Comparison of ENCODE assay signal across 8 cellular contexts in genomic region chr2:218270721-218271486, GRCh38. TPM values are rescaled to one million over a fixed set of nuclear protein-coding genes. Genes with fewer than 3 reads are reported as not detected.
DNase-seq lines count a peak whose midpoint lies in the region; ATAC-seq and TF ChIP-seq lines count a peak whose summit lies in the region.

No MANE protein-coding gene starts in this region.

- H4K20me1 ChIP-seq in HCT116 (ENCODE audit: insufficient read depth), result no peaks in the 10 kb centered on the region

- no peaks in the 10 kb centered on the region for H3K9me2 ChIP-seq in HCT116 (ENCODE audit: insufficient read depth)

- H3K79me2 ChIP-seq in HCT116 (ENCODE audit: insufficient read depth, low read length), result peaks cover 23% of the 10 kb centered on the region

- no peak for TF ChIP-seq POLR2A in HCT116 (IDR thresholded peaks at IDR 0.05; ENCODE audit: borderline replicate concordance, extremely low read depth, insufficient read depth, insufficient read length)

- BruUV-seq in HCT116 (replicated peaks; lab: Mats Ljungman, UMichigan), result TSS peak; percentile 50

- DNase-seq in AG04449 (ENCODE audit: low read depth, low spot score), result no peak
- no peak for DNase-seq in HCT116 (ENCODE audit: low read depth, low spot score)
- peak; percentile 47 for DNase-seq in adipocyte (ENCODE audit: low read depth)
- peak; percentile 54 for DNase-seq in kidney tubule cell (ENCODE audit: low spot score)
- DNase-seq in AG08396 (ENCODE audit: low spot score), result no peak
- no peak for DNase-seq in GDM1 (lab: John Stamatoyannopoulos, UW)

- H3K4me2 ChIP-seq in HCT116 (ENCODE audit: low read length), result peak overlapping the region; percentile 94

- POLR2A ChIA-PET in AG04449 (lab: Yijun Ruan, JAX), result interaction anchor here (0.9 to 2.5 kb wide), 8 partner anchors 10 to 126 kb away, joined by 3 to 13 read pairs (median 5); partner anchors contain the start of gene GPBAR1
- POLR2A ChIA-PET in HCT116 (lab: Charles Lee), result interaction anchor here (1.0 to 2.4 kb wide), 4 partner anchors 16 to 125 kb away, joined by 3 to 19 read pairs (median 4); no protein-coding TSS in a partner anchor

- no peak for TF ChIP-seq CTCF in AG04449 (IDR thresholded peaks at IDR 0.05; ENCODE audit: insufficient read depth, low read length, missing control alignments)
- no peak for TF ChIP-seq CTCF in HCT116 (IDR thresholded peaks at IDR 0.05 in 2 of 3, conservative IDR thresholded peaks at IDR 0.05 in 1 of 3; ENCODE audit: borderline replicate concordance in 1 of 3, insufficient read depth in 1 of 3, low read depth in 2 of 3, low read length in 2 of 3)

- no peak overlapping the region for H2AFZ ChIP-seq in HCT116 (ENCODE audit: low read depth, low read length, poor library complexity, severe bottlenecking)

- CTCF ChIA-PET in AG04449 (lab: Yijun Ruan, JAX) (interaction anchor here (0.9 to 10.0 kb wide), 25 partner anchors 9 to 228 kb away, joined by 3 to 193 read pairs (median 6); partner anchors contain the start of genes CATIP, GPBAR1 and TMBIM1), HCT116 (lab: Charles Lee) (interaction anchor here (0.8 to 2.9 kb wide), 14 partner anchors 13 to 577 kb away, joined by 3 to 22 read pairs (median 4); partner anchors contain the start of gene CATIP)

- H3K27me3 ChIP-seq in HCT116 (ENCODE audit: insufficient read depth, low read length) (no peaks in the 10 kb centered on the region), adipocyte (replicated peaks; ENCODE audit: control insufficient read depth, insufficient read depth, low read length) (no peaks in the 10 kb centered on the region)

- TF ChIP-seq RAD21 in HCT116 (IDR thresholded peaks at IDR 0.05; ENCODE audit: low read depth), result no peak

- peak overlapping the region; percentile 42 for H3K27ac ChIP-seq in HCT116 (ENCODE audit: low read depth, low read length)
- peak overlapping the region; percentile 71 for H3K27ac ChIP-seq in temporal lobe (ENCODE audit: low read depth, low read length)

- H3K36me3 ChIP-seq in HCT116 (ENCODE audit: control insufficient read depth in 1 of 2, insufficient read depth in 2 of 2, low read length in 2 of 2) (peaks cover 30 to 32% of the 10 kb centered on the region in 2 experiments; a peak in 3 of 4 replicates), adipocyte (ENCODE audit: control insufficient read depth, insufficient read depth, low read length, severe bottlenecking) (peaks cover 44% of the 10 kb centered on the region)

- H3K9ac ChIP-seq in HCT116 (ENCODE audit: low read length) (peak overlapping the region; percentile 77), adipocyte (ENCODE audit: low read length) (peak overlapping the region; percentile 95)

- RAD21 ChIA-PET in HCT116 (lab: Charles Lee; ENCODE audit: low non-redundant PET in 1 of 2, low total read pairs in 2 of 2, uncharacterized antibody in 2 of 2, unreplicated experiment in 2 of 2), result interaction anchor here in 1 of 2 experiments (0.5 kb wide), 1 partner anchor 106 kb away, joined by 3 read pairs; no protein-coding TSS in a partner anchor

- H3K9me3 ChIP-seq in HCT116 (ENCODE audit: control insufficient read depth in 1 of 2, insufficient read depth in 1 of 2, low read depth in 1 of 2, low read length in 2 of 2) (no peaks in the 10 kb centered on the region), adipocyte (ENCODE audit: control insufficient read depth, low read length) (no peaks in the 10 kb centered on the region)

- intact Hi-C loops in HCT116 (cut with micrococcal nuclease), result loop anchor here (1.0 to 5.0 kb wide), 2 partner anchors 84 to 85 kb away; partner anchors contain the start of gene CATIP

- H3K4me1 ChIP-seq in HCT116 (ENCODE audit: control insufficient read depth in 1 of 2, insufficient read depth in 2 of 2, low read length in 2 of 2), result peaks cover 13 to 28% of the 10 kb centered on the region in 2 experiments
- peaks cover 48% of the 10 kb centered on the region for H3K4me1 ChIP-seq in adipocyte (ENCODE audit: control insufficient read depth, insufficient read depth, low read length)

- peak overlapping the region; percentile 97 for H3K4me3 ChIP-seq in AG04449 (ENCODE audit: low read depth, low read length)
- peak overlapping the region; percentile 91 to 97 for H3K4me3 ChIP-seq in HCT116 (replicated peaks in 1 of 2; ENCODE audit: low read depth in 1 of 2, low read length in 2 of 2)
- peak overlapping the region; percentile 95 for H3K4me3 ChIP-seq in adipocyte (ENCODE audit: low read length)

- ATAC-seq in HCT116, result no peak
- ATAC-seq in GM19035 (IDR thresholded peaks at IDR 0.05; ENCODE audit: unreplicated experiment), result no peak

TF ChIP-seq in HCT116, 20 proteins besides CTCF, POLR2A, EP300 and RAD21 (continues in another document):
- TF ChIP-seq SIN3A (IDR thresholded peaks at IDR 0.05; ENCODE audit: low read depth) (no peak), POLR2AphosphoS5 (IDR thresholded peaks at IDR 0.05; ENCODE audit: low read depth, low read length) (no peak), ZBTB33 (IDR thresholded peaks at IDR 0.05; ENCODE audit: extremely low read depth, insufficient replicate concordance, low read length) (no peak), FOSL1 (IDR thresholded peaks at IDR 0.05; ENCODE audit: low read depth) (no peak), EZH2 (IDR thresholded peaks at IDR 0.05) (no peak), TCF7L2 (IDR thresholded peaks at IDR 0.05; ENCODE audit: borderline replicate concordance, extremely low read depth, insufficient read depth, insufficient read length) (no peak), REST (IDR thresholded peaks at IDR 0.05; ENCODE audit: low read depth) (no peak), SP1 (IDR thresholded peaks at IDR 0.05; ENCODE audit: low read depth) (no peak), ZFX (IDR thresholded peaks at IDR 0.05) (no peak), CEBPB (IDR thresholded peaks at IDR 0.05; ENCODE audit: low read depth) (no peak), ZNF274 (IDR thresholded peaks at IDR 0.05; ENCODE audit: low read depth, low read length) (no peak), MAX (IDR thresholded peaks at IDR 0.05) (no peak), ATF3 (IDR thresholded peaks at IDR 0.05) (no peak), SRF (IDR thresholded peaks at IDR 0.05; ENCODE audit: low read depth) (no peak), ELF1 (IDR thresholded peaks at IDR 0.05; ENCODE audit: borderline replicate concordance, low read depth) (no peak), JUND (IDR thresholded peaks at IDR 0.05) (no peak), YY1 (IDR thresholded peaks at IDR 0.05; ENCODE audit: extremely low read depth, insufficient replicate concordance, low read depth, low read length) (no peak)

RNA-seq across cellular contexts. Expression of gene PNKD, which starts 0.6 kb away (rescaled TPM):
- total RNA-seq in HCT116 (2021; ENCODE audit: unreplicated experiment) (58.1 TPM), temporal lobe (18.7 TPM)
- polyA plus RNA-seq in HCT116 (2012), result 49.4 and 64.8 TPM in 2 replicates

RNA-seq across cellular contexts. Expression of gene AAMP, which starts 1.0 kb away (rescaled TPM):
- 111 TPM for total RNA-seq in HCT116 (2021; ENCODE audit: unreplicated experiment)
- polyA plus RNA-seq in HCT116 (2012), result 129 and 173 TPM in 2 replicates
- 94.2 TPM for total RNA-seq in temporal lobe

RNA-seq across cellular contexts. Expression of gene GPBAR1, which starts 10.1 kb away (rescaled TPM):
- 0.27 TPM for total RNA-seq in HCT116 (2021; ENCODE audit: unreplicated experiment)
- 0.10 and 0.16 TPM in 2 replicates for polyA plus RNA-seq in HCT116 (2012)
- 0.25 TPM for total RNA-seq in temporal lobe

RNA-seq across cellular contexts. Expression of gene TMBIM1, which starts 21.4 kb away (rescaled TPM):
- total RNA-seq in HCT116 (2021; ENCODE audit: unreplicated experiment) (91.0 TPM), temporal lobe (8.1 TPM)
- 138 and 165 TPM in 2 replicates for polyA plus RNA-seq in HCT116 (2012)

RNA-seq across cellular contexts. Expression of gene ARPC2, which starts 53.9 kb away (rescaled TPM):
- total RNA-seq in HCT116 (2021; ENCODE audit: unreplicated experiment) (187 TPM), temporal lobe (95.6 TPM)
- 180 and 182 TPM in 2 replicates for polyA plus RNA-seq in HCT116 (2012)

Comparison
In these comparisons a context has a peak if more than half of its experiments do, and no peak if none do; other contexts are left out.
1. DNase-seq: peak in adipocyte (single experiment) and kidney tubule cell (single experiment); none in AG04449 (single experiment), HCT116 (single experiment), AG08396 (single experiment) and GDM1 (single experiment).
2. Peak in every context shown above with its lines, with median percentiles within 50 percentile points of each other: H3K4me3 ChIP-seq.